In genomic region chr2:107027797-107028196, GRCh38 we compare ENCODE assay signal across 26 cellular contexts.
"Had no signal": no experiment of that assay in that cellular context is flagged by ENCODE, and none has a peak within 500 bp of the region (broad histone marks: within the 10 kb centered on the region; RNA-seq: fewer than 3 reads in every experiment).

No MANE protein-coding gene starts in this region.

- H3K4me1 ChIP-seq: colonic mucosa, gastrocnemius medialis, heart left ventricle had no signal

- H3K27ac ChIP-seq: brain microvascular endothelial cell, colonic mucosa, dorsolateral prefrontal cortex, gastrocnemius medialis, heart left ventricle had no signal

- H3K27me3 ChIP-seq: brain microvascular endothelial cell, colonic mucosa, dorsolateral prefrontal cortex, gastrocnemius medialis, heart left ventricle had no signal

- DNase-seq: activated CD4-positive, alpha-beta memory T cell treated with anti-CD3 and anti-CD28 coated beads, Interleukin-2, amount 10 ng/mL, durations not matched to agents 7 days and 5 days; activated CD4-positive, alpha-beta T cell treated with anti-CD3 and anti-CD28 coated beads for 36 hours; activated CD4-positive, alpha-beta T cell treated with anti-CD3 and anti-CD28 coated beads, Interleukin-2, amount 10 ng/mL, durations not matched to agents 24 days and 14 days; activated CD4-positive, CD25-positive, alpha-beta regulatory T cell; activated CD4-positive, CD25-positive, alpha-beta regulatory T cell treated with anti-CD3 and anti-CD28 coated beads, Interleukin-2, amount 50 U/mL, for 72 hours; activated CD8-positive, alpha-beta memory T cell treated with anti-CD3 and anti-CD28 coated beads, Interleukin-2, amount 50 U/mL, for 48 hours; activated gamma-delta T cell; activated naive CD4-positive, alpha-beta T cell; activated naive CD4-positive, alpha-beta T cell treated with anti-CD3 and anti-CD28 coated beads, Interleukin-2, amount 10 ng/mL, durations not matched to agents 7 days and 5 days; activated naive CD8-positive, alpha-beta T cell treated with anti-CD3 and anti-CD28 coated beads, Interleukin-2, amount 10 ng/mL, durations not matched to agents 7 days and 5 days; activated T-cell treated with anti-CD3 and anti-CD28 coated beads for 4 hours; activated T-cell treated with anti-CD3 and anti-CD28 coated beads, Interleukin-2, amount 50 U/mL, for 24 hours; activated T-cell treated with anti-CD3 and anti-CD28 coated beads, Interleukin-2, amount 50 U/mL, for 72 hours; brain microvascular endothelial cell; colonic mucosa; dorsolateral prefrontal cortex; effector memory CD4-positive, alpha-beta T cell; endodermal cell; gastrocnemius medialis; glutamatergic neuron; heart left ventricle; T-helper 2 cell had no signal

- FAIRE-seq: astrocyte, bronchial epithelial cell had no signal

- H3K36me3 ChIP-seq: brain microvascular endothelial cell, colonic mucosa, gastrocnemius medialis, heart left ventricle had no signal

- ATAC-seq: activated CD4-positive, alpha-beta T cell treated with anti-CD3 and anti-CD28 coated beads for 36 hours; activated naive CD4-positive, alpha-beta T cell treated with anti-CD3 and anti-CD28 coated beads, Interleukin-2, amount 50 U/mL, for 72 hours; activated T-cell treated with anti-CD3 and anti-CD28 coated beads, Interleukin-2, amount 50 U/mL, for 72 hours; esophagus mucosa; gastrocnemius medialis; heart left ventricle had no signal

- H3K4me3 ChIP-seq: colonic mucosa, dorsolateral prefrontal cortex, gastrocnemius medialis, heart left ventricle had no signal

- H3K9me3 ChIP-seq: colonic mucosa, gastrocnemius medialis, heart left ventricle had no signal
